In genomic region chr6:148493374-148493773, GRCh38 we compare ENCODE assay signal across 20 cellular contexts.
DNase-seq lines count a peak whose midpoint lies in the region; TF ChIP-seq lines count a peak whose summit lies in the region.
"Had no signal": no experiment of that assay in that cellular context is flagged by ENCODE, and none has a peak within 500 bp of the region (broad histone marks: within the 10 kb centered on the region; RNA-seq: fewer than 3 reads in every experiment).

No MANE protein-coding gene starts in this region.

- H3K4me2 ChIP-seq in hepatocyte: no peak overlapping the region
- H3K4me2 ChIP-seq: neural progenitor cell had no signal

- no peak overlapping the region for H3K4me3 Mint-ChIP-seq in MCF 10A (ENCODE audit: unreplicated experiment)
- H3K4me3 Mint-ChIP-seq in neural crest cell: peak overlapping the region; percentile 36
- no peak overlapping the region for H3K4me3 Mint-ChIP-seq in activated T-helper 1 cell treated with anti-CD3 and anti-CD28 coated beads, Interleukin-12 subunit alpha, Interleukin-12 subunit beta, Interleukin-2, Interleukin-4 antibody, amounts not matched to agents 30 ng/mL and 10 ng/mL and 1 ng/mL, durations not matched to agents 14 hours and 24 hours and 36 hours
- H3K4me3 Mint-ChIP-seq in activated CD4-positive, alpha-beta memory T cell treated with anti-CD3 and anti-CD28 coated beads, Interleukin-2, amount 10 ng/mL, durations not matched to agents 7 days and 5 days: no peak overlapping the region
- H3K4me3 Mint-ChIP-seq: activated naive CD8-positive, alpha-beta T cell treated with anti-CD3 and anti-CD28 coated beads for 36 hours; CD4-positive, CD25-positive, alpha-beta regulatory T cell; neural progenitor cell; T-helper 2 cell treated with Interferon-gamma antibody and Interleukin-4, amounts not matched to agents 5 μg/mL and 100 μg/mL, for 36 hours had no signal

- TF ChIP-seq POLR2A in breast epithelium (IDR thresholded peaks at IDR 0.05): no peak

- no peak for DNase-seq in breast epithelium (ENCODE audit: low spot score in 2 of 2)
- DNase-seq in MCF 10A (ENCODE audit: unreplicated experiment): no peak
- DNase-seq in caudate nucleus (lab: John Stamatoyannopoulos, UW): no peak
- DNase-seq in neural crest cell (ENCODE audit: low read depth, low spot score): no peak
- no peak for DNase-seq in hepatocyte (ENCODE audit: low spot score)
- no peak for DNase-seq in activated T-helper 1 cell treated with anti-CD3 and anti-CD28 coated beads, Interleukin-12 subunit alpha, Interleukin-12 subunit beta, Interleukin-2, Interleukin-4 antibody, amounts not matched to agents 30 ng/mL and 10 ng/mL and 1 ng/mL, durations not matched to agents 14 hours and 24 hours and 36 hours (ENCODE audit: low spot score)
- no peak for DNase-seq in activated CD4-positive, alpha-beta memory T cell treated with anti-CD3 and anti-CD28 coated beads, Interleukin-2, amount 10 ng/mL, durations not matched to agents 7 days and 5 days
- DNase-seq: activated effector memory CD4-positive, alpha-beta T cell treated with anti-CD3 and anti-CD28 coated beads, Interleukin-2, amount 50 U/mL, for 16 hours; activated naive CD8-positive, alpha-beta T cell treated with anti-CD3 and anti-CD28 coated beads for 36 hours; CD4-positive, CD25-positive, alpha-beta regulatory T cell; cerebellar nuclear complex; kidney glomerular epithelial cell; mammary epithelial cell; NCI-H1436 treated with DMSO at 0.1 percent for 48 hours; stimulated activated CD4-positive, alpha-beta T cell treated with anti-CD3 and anti-CD28 coated beads, Interleukin-2, amount 100 ng/mL, for 24 hours had no signal

- H3K27ac ChIP-seq in breast epithelium: peak overlapping the region; percentile 80 to 83
- peak overlapping the region; percentile 77 for H3K27ac ChIP-seq in caudate nucleus (ENCODE audit: low read depth, low read length)
- H3K27ac ChIP-seq in temporal lobe (ENCODE audit: low read depth, low read length): peak overlapping the region; percentile 50
- H3K27ac ChIP-seq in hepatocyte: no peak overlapping the region
- H3K27ac ChIP-seq: 22Rv1, neural progenitor cell, RWPE1 had no signal

- H3K9me3 ChIP-seq in breast epithelium (no peaks in the 10 kb centered on the region), hepatocyte (ENCODE audit: low read depth) (no peaks in the 10 kb centered on the region)

- POLR2A ChIA-PET in MCF 10A (lab: Yijun Ruan, JAX): no interaction called here
- POLR2A ChIA-PET in activated CD4-positive, alpha-beta memory T cell treated with anti-CD3 and anti-CD28 coated beads, Interleukin-2, amount 10 ng/mL, durations not matched to agents 7 days and 5 days (lab: Charles Lee): no interaction called here

- H3K9me3 Mint-ChIP-seq in MCF 10A (ENCODE audit: unreplicated experiment) (no peaks in the 10 kb centered on the region), neural crest cell (no peaks in the 10 kb centered on the region)
- no peaks in the 10 kb centered on the region for H3K9me3 Mint-ChIP-seq in activated T-helper 1 cell treated with anti-CD3 and anti-CD28 coated beads, Interleukin-12 subunit alpha, Interleukin-12 subunit beta, Interleukin-2, Interleukin-4 antibody, amounts not matched to agents 30 ng/mL and 10 ng/mL and 1 ng/mL, durations not matched to agents 14 hours and 24 hours and 36 hours
- no peaks in the 10 kb centered on the region for H3K9me3 Mint-ChIP-seq in activated CD4-positive, alpha-beta memory T cell treated with anti-CD3 and anti-CD28 coated beads, Interleukin-2, amount 10 ng/mL, durations not matched to agents 7 days and 5 days
- H3K9me3 Mint-ChIP-seq: activated naive CD8-positive, alpha-beta T cell treated with anti-CD3 and anti-CD28 coated beads for 36 hours; neural progenitor cell; T-helper 2 cell treated with Interferon-gamma antibody and Interleukin-4, amounts not matched to agents 5 μg/mL and 100 μg/mL, for 36 hours had no signal

- H3K27me3 ChIP-seq in breast epithelium (no peaks in the 10 kb centered on the region), hepatocyte (no peaks in the 10 kb centered on the region)
- H3K27me3 ChIP-seq: neural progenitor cell had no signal

- no peaks in the 10 kb centered on the region for H4K20me1 ChIP-seq in hepatocyte (ENCODE audit: insufficient read depth, poor library complexity, severe bottlenecking)

- CTCF ChIA-PET in MCF 10A (lab: Yijun Ruan, JAX): interaction anchor here (0.6 kb wide), 1 partner anchor 30 kb away, joined by 3 read pairs; no protein-coding TSS in a partner anchor
- CTCF ChIA-PET in activated CD4-positive, alpha-beta memory T cell treated with anti-CD3 and anti-CD28 coated beads, Interleukin-2, amount 10 ng/mL, durations not matched to agents 7 days and 5 days (lab: Charles Lee): interaction anchor here (1.4 kb wide), 1 partner anchor 29 kb away, joined by 3 read pairs; no protein-coding TSS in a partner anchor

- BruUV-seq in MCF 10A (replicated peaks; lab: Mats Ljungman, UMichigan): no TSS peak

- no peak overlapping the region for H2AFZ ChIP-seq in hepatocyte
- H2AFZ ChIP-seq: neural progenitor cell had no signal

- TF ChIP-seq CTCF in breast epithelium (IDR thresholded peaks at IDR 0.05) (no peak), MCF 10A (IDR thresholded peaks at IDR 0.05; ENCODE audit: unreplicated experiment) (no peak), neural crest cell (conservative IDR thresholded peaks at IDR 0.05) (no peak), hepatocyte (IDR thresholded peaks at IDR 0.05; ENCODE audit: poor library complexity) (no peak)

- H3K36me3 ChIP-seq in breast epithelium (no peaks in the 10 kb centered on the region), hepatocyte (replicated peaks; ENCODE audit: insufficient read depth, low read depth) (no peaks in the 10 kb centered on the region)

- H3K4me1 Mint-ChIP-seq in MCF 10A (ENCODE audit: insufficient read depth, unreplicated experiment) (no peaks in the 10 kb centered on the region), neural crest cell (peaks cover 50% of the 10 kb centered on the region)
- H3K4me1 Mint-ChIP-seq in activated T-helper 1 cell treated with anti-CD3 and anti-CD28 coated beads, Interleukin-12 subunit alpha, Interleukin-12 subunit beta, Interleukin-2, Interleukin-4 antibody, amounts not matched to agents 30 ng/mL and 10 ng/mL and 1 ng/mL, durations not matched to agents 14 hours and 24 hours and 36 hours (ENCODE audit: low read depth): no peaks in the 10 kb centered on the region
- no peaks in the 10 kb centered on the region for H3K4me1 Mint-ChIP-seq in activated CD4-positive, alpha-beta memory T cell treated with anti-CD3 and anti-CD28 coated beads, Interleukin-2, amount 10 ng/mL, durations not matched to agents 7 days and 5 days
- H3K4me1 Mint-ChIP-seq: activated naive CD8-positive, alpha-beta T cell treated with anti-CD3 and anti-CD28 coated beads for 36 hours; CD4-positive, CD25-positive, alpha-beta regulatory T cell had no signal

- H3K27me3 Mint-ChIP-seq in MCF 10A (ENCODE audit: insufficient read depth, unreplicated experiment) (no peaks in the 10 kb centered on the region), neural crest cell (ENCODE audit: low read depth) (no peaks in the 10 kb centered on the region)
- peaks cover 4% of the 10 kb centered on the region for H3K27me3 Mint-ChIP-seq in activated T-helper 1 cell treated with anti-CD3 and anti-CD28 coated beads, Interleukin-12 subunit alpha, Interleukin-12 subunit beta, Interleukin-2, Interleukin-4 antibody, amounts not matched to agents 30 ng/mL and 10 ng/mL and 1 ng/mL, durations not matched to agents 14 hours and 24 hours and 36 hours (ENCODE audit: insufficient read depth)
- peaks cover 19% of the 10 kb centered on the region for H3K27me3 Mint-ChIP-seq in activated CD4-positive, alpha-beta memory T cell treated with anti-CD3 and anti-CD28 coated beads, Interleukin-2, amount 10 ng/mL, durations not matched to agents 7 days and 5 days

- H3K79me2 ChIP-seq in hepatocyte: no peaks in the 10 kb centered on the region

- H3K27ac Mint-ChIP-seq in MCF 10A (ENCODE audit: low read depth, unreplicated experiment) (no peak overlapping the region), neural crest cell (ENCODE audit: unreplicated experiment) (peak overlapping the region; percentile 89)
- H3K27ac Mint-ChIP-seq in activated T-helper 1 cell treated with anti-CD3 and anti-CD28 coated beads, Interleukin-12 subunit alpha, Interleukin-12 subunit beta, Interleukin-2, Interleukin-4 antibody, amounts not matched to agents 30 ng/mL and 10 ng/mL and 1 ng/mL, durations not matched to agents 14 hours and 24 hours and 36 hours: no peak overlapping the region
- H3K27ac Mint-ChIP-seq in activated CD4-positive, alpha-beta memory T cell treated with anti-CD3 and anti-CD28 coated beads, Interleukin-2, amount 10 ng/mL, durations not matched to agents 7 days and 5 days: no peak overlapping the region
- H3K27ac Mint-ChIP-seq: activated naive CD8-positive, alpha-beta T cell treated with anti-CD3 and anti-CD28 coated beads for 36 hours; CD4-positive, CD25-positive, alpha-beta regulatory T cell; neural progenitor cell; T-helper 2 cell treated with Interferon-gamma antibody and Interleukin-4, amounts not matched to agents 5 μg/mL and 100 μg/mL, for 36 hours had no signal

- H3K9me2 ChIP-seq in hepatocyte (replicated peaks; ENCODE audit: insufficient read depth): no peaks in the 10 kb centered on the region

- peaks cover 0 to 6% of the 10 kb centered on the region in 2 donors for H3K4me1 ChIP-seq in breast epithelium
- H3K4me1 ChIP-seq in hepatocyte (ENCODE audit: insufficient read depth): no peaks in the 10 kb centered on the region

- H3K4me3 ChIP-seq in breast epithelium (no peak overlapping the region), hepatocyte (no peak overlapping the region)
- H3K4me3 ChIP-seq: neural progenitor cell had no signal

- WGBS in hepatocyte (ENCODE audit: low lambda C conversion rate, missing lambda C conversion rate): 89% methylated on average over 8 of the region's 8 CpGs

- intact Hi-C loops in breast epithelium (cut with DNase I; ENCODE audit: low total_unique reads) (no loop called here), MCF 10A (cut with micrococcal nuclease) (no loop called here)
- intact Hi-C loops in activated T-helper 1 cell treated with anti-CD3 and anti-CD28 coated beads, Interleukin-12 subunit alpha, Interleukin-12 subunit beta, Interleukin-2, Interleukin-4 antibody, amounts not matched to agents 30 ng/mL and 10 ng/mL and 1 ng/mL, durations not matched to agents 14 hours and 24 hours and 36 hours (cut with micrococcal nuclease): no loop called here

- peaks cover 14% of the 10 kb centered on the region for H3K36me3 Mint-ChIP-seq in MCF 10A (ENCODE audit: insufficient read depth, unreplicated experiment)
- H3K36me3 Mint-ChIP-seq in neural crest cell (ENCODE audit: low read depth): peaks cover 25% of the 10 kb centered on the region
- no peaks in the 10 kb centered on the region for H3K36me3 Mint-ChIP-seq in activated T-helper 1 cell treated with anti-CD3 and anti-CD28 coated beads, Interleukin-12 subunit alpha, Interleukin-12 subunit beta, Interleukin-2, Interleukin-4 antibody, amounts not matched to agents 30 ng/mL and 10 ng/mL and 1 ng/mL, durations not matched to agents 14 hours and 24 hours and 36 hours (ENCODE audit: low read depth)
- H3K36me3 Mint-ChIP-seq in activated CD4-positive, alpha-beta memory T cell treated with anti-CD3 and anti-CD28 coated beads, Interleukin-2, amount 10 ng/mL, durations not matched to agents 7 days and 5 days (ENCODE audit: low read depth): no peaks in the 10 kb centered on the region
- H3K36me3 Mint-ChIP-seq: activated naive CD8-positive, alpha-beta T cell treated with anti-CD3 and anti-CD28 coated beads for 36 hours; CD4-positive, CD25-positive, alpha-beta regulatory T cell had no signal
